ENCODE assay signal across 1 cellular context in the genomic region with DNA sequence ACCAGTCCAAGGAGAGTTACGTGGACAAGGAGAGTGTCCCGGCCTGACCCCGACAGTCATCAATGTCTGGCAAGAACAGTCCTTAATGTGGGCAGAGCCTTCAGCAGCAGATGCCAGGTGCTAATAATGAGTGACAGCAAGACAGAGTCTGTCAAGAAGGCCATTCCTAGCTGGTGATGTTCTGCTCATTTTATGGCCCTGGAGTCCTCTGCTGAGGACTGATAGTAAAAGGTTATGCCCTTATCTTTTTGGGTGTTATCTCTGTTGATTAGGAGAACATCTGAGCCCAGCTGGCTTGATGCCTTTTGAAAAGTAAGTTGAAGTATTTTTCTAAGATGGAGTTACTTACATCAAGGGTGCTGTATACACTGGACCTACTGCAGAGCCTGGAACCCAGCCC.
TF ChIP-seq lines count a peak whose summit lies in the region.

No MANE protein-coding gene starts in this region.

TF ChIP-seq in K562, 482 proteins besides CTCF, POLR2A, EP300 and RAD21 (continued from another document):
- TF ChIP-seq, protein P1, sequence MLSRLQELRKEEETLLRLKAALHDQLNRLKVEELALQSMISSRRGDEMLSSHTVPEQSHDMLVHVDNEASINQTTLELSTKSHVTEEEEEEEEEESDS (CRISPR knock-in tag; IDR thresholded peaks at IDR 0.05) = no peak
- no peak for TF ChIP-seq ZNF445 (CRISPR knock-in tag; IDR thresholded peaks at IDR 0.05; ENCODE audit: low read depth)
- no peak for TF ChIP-seq ZNF696 (CRISPR knock-in tag; conservative IDR thresholded peaks at IDR 0.05)
- no peak for TF ChIP-seq ELF2 (CRISPR knock-in tag; IDR thresholded peaks at IDR 0.05)
- peak; percentile 14; the same call in 1 of the 2 replicates for TF ChIP-seq STAT5A (IDR thresholded peaks at IDR 0.05; ENCODE audit: borderline replicate concordance, low read length)
- no peak for TF ChIP-seq POLR2B (IDR thresholded peaks at IDR 0.05; ENCODE audit: low read depth, partially characterized antibody)
- no peak for TF ChIP-seq SMARCE1 (IDR thresholded peaks at IDR 0.05)
- no peak for TF ChIP-seq CC2D1A (IDR thresholded peaks at IDR 0.05)
- no peak for TF ChIP-seq ZNF12 (CRISPR knock-in tag; IDR thresholded peaks at IDR 0.05)
- peak; percentile 79 for TF ChIP-seq CBFA2T3 (IDR thresholded peaks at IDR 0.05)
- TF ChIP-seq THRAP3 (IDR thresholded peaks at IDR 0.05; ENCODE audit: borderline replicate concordance) = no peak
- TF ChIP-seq POLR2G (IDR thresholded peaks at IDR 0.05; ENCODE audit: low read depth, low read length) = no peak
- no peak for TF ChIP-seq ZC3H11A (IDR thresholded peaks at IDR 0.05; ENCODE audit: low read depth, low read length)
- no peak for TF ChIP-seq SUPT5H (IDR thresholded peaks at IDR 0.05)
- TF ChIP-seq, protein P2, sequence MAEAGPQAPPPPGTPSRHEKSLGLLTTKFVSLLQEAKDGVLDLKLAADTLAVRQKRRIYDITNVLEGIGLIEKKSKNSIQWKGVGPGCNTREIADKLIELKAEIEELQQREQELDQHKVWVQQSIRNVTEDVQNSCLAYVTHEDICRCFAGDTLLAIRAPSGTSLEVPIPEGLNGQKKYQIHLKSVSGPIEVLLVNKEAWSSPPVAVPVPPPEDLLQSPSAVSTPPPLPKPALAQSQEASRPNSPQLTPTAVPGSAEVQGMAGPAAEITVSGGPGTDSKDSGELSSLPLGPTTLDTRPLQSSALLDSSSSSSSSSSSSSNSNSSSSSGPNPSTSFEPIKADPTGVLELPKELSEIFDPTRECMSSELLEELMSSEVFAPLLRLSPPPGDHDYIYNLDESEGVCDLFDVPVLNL (CRISPR knock-in tag; IDR thresholded peaks at IDR 0.05; ENCODE audit: low read depth) = no peak
- no peak for TF ChIP-seq RBM15 (IDR thresholded peaks at IDR 0.05; ENCODE audit: insufficient read depth, low read length)
- no peak for TF ChIP-seq KHSRP (IDR thresholded peaks at IDR 0.05)
- no peak for TF ChIP-seq BMI1 (IDR thresholded peaks at IDR 0.05; ENCODE audit: low read length)
- TF ChIP-seq DDX20 (tag; IDR thresholded peaks at IDR 0.05; ENCODE audit: low read depth) = no peak
- no peak for TF ChIP-seq IFI16 (CRISPR knock-in tag; IDR thresholded peaks at IDR 0.05)
- 0 out of 2 replicates have a peak, but pooled peaks have one; percentile 13 for TF ChIP-seq SMARCA4 (IDR thresholded peaks at IDR 0.05)
- TF ChIP-seq MCM7 (IDR thresholded peaks at IDR 0.05) = no peak
- TF ChIP-seq MECOM (CRISPR knock-in tag; IDR thresholded peaks at IDR 0.05) = no peak
- no peak for TF ChIP-seq SAFB2 (IDR thresholded peaks at IDR 0.05; ENCODE audit: borderline replicate concordance, low read depth, low read length, severe bottlenecking)
- TF ChIP-seq CHD2 (IDR thresholded peaks at IDR 0.05; ENCODE audit: low read depth, low read length) = no peak
- no peak; the same call in 1 of the 2 replicates for TF ChIP-seq HEY1 (CRISPR knock-in tag; IDR thresholded peaks at IDR 0.05; ENCODE audit: borderline replicate concordance)
- TF ChIP-seq RBM25 (IDR thresholded peaks at IDR 0.05; ENCODE audit: low read depth, low read length, severe bottlenecking) = no peak
- TF ChIP-seq FOSL1 (tag; conservative IDR thresholded peaks at IDR 0.05) = peak; percentile 50; the same call in 1 of the 2 replicates
- no peak for TF ChIP-seq ZNF217 (CRISPR knock-in tag; IDR thresholded peaks at IDR 0.05)
- no peak for TF ChIP-seq BHLHE40 (IDR thresholded peaks at IDR 0.05; ENCODE audit: low read length)
- TF ChIP-seq, protein P3, sequence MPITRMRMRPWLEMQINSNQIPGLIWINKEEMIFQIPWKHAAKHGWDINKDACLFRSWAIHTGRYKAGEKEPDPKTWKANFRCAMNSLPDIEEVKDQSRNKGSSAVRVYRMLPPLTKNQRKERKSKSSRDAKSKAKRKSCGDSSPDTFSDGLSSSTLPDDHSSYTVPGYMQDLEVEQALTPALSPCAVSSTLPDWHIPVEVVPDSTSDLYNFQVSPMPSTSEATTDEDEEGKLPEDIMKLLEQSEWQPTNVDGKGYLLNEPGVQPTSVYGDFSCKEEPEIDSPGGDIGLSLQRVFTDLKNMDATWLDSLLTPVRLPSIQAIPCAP (CRISPR knock-in tag; IDR thresholded peaks at IDR 0.05; ENCODE audit: borderline replicate concordance) = no peak
- TF ChIP-seq NEUROD1 (IDR thresholded peaks at IDR 0.05; ENCODE audit: borderline replicate concordance, low read depth, low read length, partially characterized antibody) = no peak
- TF ChIP-seq, protein P4, sequence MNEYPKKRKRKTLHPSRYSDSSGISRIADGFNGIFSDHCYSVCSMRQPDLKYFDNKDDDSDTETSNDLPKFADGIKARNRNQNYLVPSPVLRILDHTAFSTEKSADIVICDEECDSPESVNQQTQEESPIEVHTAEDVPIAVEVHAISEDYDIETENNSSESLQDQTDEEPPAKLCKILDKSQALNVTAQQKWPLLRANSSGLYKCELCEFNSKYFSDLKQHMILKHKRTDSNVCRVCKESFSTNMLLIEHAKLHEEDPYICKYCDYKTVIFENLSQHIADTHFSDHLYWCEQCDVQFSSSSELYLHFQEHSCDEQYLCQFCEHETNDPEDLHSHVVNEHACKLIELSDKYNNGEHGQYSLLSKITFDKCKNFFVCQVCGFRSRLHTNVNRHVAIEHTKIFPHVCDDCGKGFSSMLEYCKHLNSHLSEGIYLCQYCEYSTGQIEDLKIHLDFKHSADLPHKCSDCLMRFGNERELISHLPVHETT (CRISPR knock-in tag; conservative IDR thresholded peaks at IDR 0.05 in 1 of 2, IDR thresholded peaks at IDR 0.05 in 1 of 2) = peak in 1 of 2 experiments; percentile 78; a peak in 2 of 4 replicates
- no peak for TF ChIP-seq ETV5 (CRISPR knock-in tag; IDR thresholded peaks at IDR 0.05; ENCODE audit: low read depth)
- TF ChIP-seq CEBPG (CRISPR knock-in tag; IDR thresholded peaks at IDR 0.05) = no peak
- TF ChIP-seq CEBPG (tag; conservative IDR thresholded peaks at IDR 0.05 in 1 of 2, IDR thresholded peaks at IDR 0.05 in 1 of 2) = no peak
- TF ChIP-seq ZNF174 (CRISPR knock-in tag; IDR thresholded peaks at IDR 0.05) = no peak
- no peak for TF ChIP-seq PPARD (CRISPR knock-in tag; IDR thresholded peaks at IDR 0.05)
